ENCODE assay signal across 8 cellular contexts in genomic region chr10:97278491-97278989, GRCh38. TPM values are rescaled to one million over a fixed set of nuclear protein-coding genes. Genes with fewer than 3 reads are reported as not detected.
DNase-seq lines count a peak whose midpoint lies in the region; ATAC-seq and TF ChIP-seq lines count a peak whose summit lies in the region.

No MANE protein-coding gene starts in this region.

- H3K27ac Mint-ChIP-seq in brain: peak overlapping the region in 4 of 5 experiments; percentile 53 to 75 (median 70)

- ATAC-seq in GM21367 (IDR thresholded peaks at IDR 0.05; ENCODE audit: unreplicated experiment): no peak
- ATAC-seq in GM18907 (IDR thresholded peaks at IDR 0.05; ENCODE audit: unreplicated experiment): no peak

- H3K36me3 Mint-ChIP-seq in brain: no peaks in the 10 kb centered on the region

- DNase-seq in NCI-H526 treated with DMSO at 0.1 percent for 48 hours (lab: John Stamatoyannopoulos, UW) (peak; percentile 13), kidney epithelial cell (ENCODE audit: low read depth) (peak; percentile 16), suprapubic skin (ENCODE audit: low spot score in 2 of 2) (no peak)

- no peaks in the 10 kb centered on the region for H3K27me3 ChIP-seq in kidney epithelial cell (ENCODE audit: control insufficient read depth, insufficient read depth, low read length)
- no peaks in the 10 kb centered on the region for H3K27me3 ChIP-seq in suprapubic skin

- CTCF ChIA-PET in HEK293 (lab: Yijun Ruan, JAX): interaction anchor here (0.6 to 3.2 kb wide), 41 partner anchors 9 to 1870 kb away, joined by 3 to 40 read pairs (median 5); partner anchors contain the start of genes ARHGAP19, FRAT1 and RRP12

- POLR2A ChIA-PET in HEK293 (lab: Yijun Ruan, JAX): interaction anchor here (0.5 to 1.3 kb wide), 6 partner anchors 10 to 122 kb away, joined by 3 to 7 read pairs (median 4); partner anchors contain the start of gene FRAT1

- H3K36me3 ChIP-seq in HEK293 (ENCODE audit: control insufficient read depth in 2 of 2, insufficient read depth in 1 of 2, low read length in 2 of 2) (no peaks in the 10 kb centered on the region), kidney epithelial cell (ENCODE audit: control insufficient read depth, insufficient read depth, low read length) (no peaks in the 10 kb centered on the region), suprapubic skin (no peaks in the 10 kb centered on the region)

- TF ChIP-seq CTCF in C4-2B (conservative IDR thresholded peaks at IDR 0.05) (peak; percentile 86), HEK293 (tag by site-specific recombination; IDR thresholded peaks at IDR 0.05) (0 out of 2 replicates have a peak, but pooled peaks have one; percentile 9), brain (conservative IDR thresholded peaks at IDR 0.05) (peak; percentile 68 to 71), kidney epithelial cell (IDR thresholded peaks at IDR 0.05; ENCODE audit: insufficient read depth, low read length, poor library complexity, severe bottlenecking) (peak; percentile 44), suprapubic skin (IDR thresholded peaks at IDR 0.05) (peak; percentile 39 to 51)

- TF ChIP-seq POLR2A in suprapubic skin (IDR thresholded peaks at IDR 0.05): no peak

- H3K9me3 ChIP-seq in HEK293 (ENCODE audit: control insufficient read depth, insufficient read depth, low read depth, low read length) (no peaks in the 10 kb centered on the region), suprapubic skin (no peaks in the 10 kb centered on the region)

- H3K4me3 ChIP-seq in HEK293 (ENCODE audit: low read depth, low read length) (no peak overlapping the region), kidney epithelial cell (ENCODE audit: low read depth, low read length) (no peak overlapping the region), suprapubic skin (no peak overlapping the region)

- no peaks in the 10 kb centered on the region for H3K9me3 Mint-ChIP-seq in brain

- H3K4me1 Mint-ChIP-seq in brain: peaks cover 23% of the 10 kb centered on the region

- no peak overlapping the region for H3K27ac ChIP-seq in C4-2B
- no peak overlapping the region for H3K27ac ChIP-seq in HEK293 (ENCODE audit: extremely low read depth, low read depth, low read length)
- peak overlapping the region; percentile 42 for H3K27ac ChIP-seq in suprapubic skin

- H3K27me3 Mint-ChIP-seq in brain: no peaks in the 10 kb centered on the region

- H3K4me1 ChIP-seq in HEK293 (ENCODE audit: control insufficient read depth, insufficient read depth, low read length): peaks cover 5% of the 10 kb centered on the region; the same call in 1 of the 2 replicates
- H3K4me1 ChIP-seq in suprapubic skin: peaks cover 21% of the 10 kb centered on the region

- peak overlapping the region in 1 of 5 experiments; percentile 13 for H3K4me3 Mint-ChIP-seq in brain

- TF ChIP-seq EP300 in suprapubic skin (IDR thresholded peaks at IDR 0.05): no peak

TF ChIP-seq in HEK293, 187 proteins besides CTCF, POLR2A, EP300 and RAD21:
- TF ChIP-seq, protein P1, sequence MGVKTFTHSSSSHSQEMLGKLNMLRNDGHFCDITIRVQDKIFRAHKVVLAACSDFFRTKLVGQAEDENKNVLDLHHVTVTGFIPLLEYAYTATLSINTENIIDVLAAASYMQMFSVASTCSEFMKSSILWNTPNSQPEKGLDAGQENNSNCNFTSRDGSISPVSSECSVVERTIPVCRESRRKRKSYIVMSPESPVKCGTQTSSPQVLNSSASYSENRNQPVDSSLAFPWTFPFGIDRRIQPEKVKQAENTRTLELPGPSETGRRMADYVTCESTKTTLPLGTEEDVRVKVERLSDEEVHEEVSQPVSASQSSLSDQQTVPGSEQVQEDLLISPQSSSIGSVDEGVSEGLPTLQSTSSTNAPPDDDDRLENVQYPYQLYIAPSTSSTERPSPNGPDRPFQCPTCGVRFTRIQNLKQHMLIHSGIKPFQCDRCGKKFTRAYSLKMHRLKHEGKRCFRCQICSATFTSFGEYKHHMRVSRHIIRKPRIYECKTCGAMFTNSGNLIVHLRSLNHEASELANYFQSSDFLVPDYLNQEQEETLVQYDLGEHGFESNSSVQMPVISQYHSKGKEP (tag by site-specific recombination; IDR thresholded peaks at IDR 0.05): peak; percentile 93
- TF ChIP-seq GLI4 (tag by site-specific recombination; IDR thresholded peaks at IDR 0.05) (no peak), ZNF121 (tag by site-specific recombination; IDR thresholded peaks at IDR 0.05) (no peak), ZNF558 (tag by site-specific recombination; IDR thresholded peaks at IDR 0.05) (peak; percentile 46; the same call in 1 of the 2 replicates), ZNF660 (tag by site-specific recombination; IDR thresholded peaks at IDR 0.05) (peak; percentile 80; the same call in 1 of the 2 replicates), PRDM6 (tag by site-specific recombination; IDR thresholded peaks at IDR 0.05) (peak; percentile 92), SP7 (tag by site-specific recombination; IDR thresholded peaks at IDR 0.05) (0 out of 2 replicates have a peak, but pooled peaks have one; percentile 43), ZBTB6 (tag by site-specific recombination; IDR thresholded peaks at IDR 0.05) (no peak), ZNF654 (tag by site-specific recombination; IDR thresholded peaks at IDR 0.05; ENCODE audit: low read depth) (peak; percentile 70), ZNF610 (tag by site-specific recombination; IDR thresholded peaks at IDR 0.05; ENCODE audit: borderline replicate concordance) (no peak), PRDM1 (tag by site-specific recombination; IDR thresholded peaks at IDR 0.05) (peak; percentile 87), ZBTB17 (tag by site-specific recombination; IDR thresholded peaks at IDR 0.05) (peak; percentile 80), KLF10 (tag by site-specific recombination; IDR thresholded peaks at IDR 0.05) (0 out of 2 replicates have a peak, but pooled peaks have one; percentile 23)
- TF ChIP-seq, protein P2, sequence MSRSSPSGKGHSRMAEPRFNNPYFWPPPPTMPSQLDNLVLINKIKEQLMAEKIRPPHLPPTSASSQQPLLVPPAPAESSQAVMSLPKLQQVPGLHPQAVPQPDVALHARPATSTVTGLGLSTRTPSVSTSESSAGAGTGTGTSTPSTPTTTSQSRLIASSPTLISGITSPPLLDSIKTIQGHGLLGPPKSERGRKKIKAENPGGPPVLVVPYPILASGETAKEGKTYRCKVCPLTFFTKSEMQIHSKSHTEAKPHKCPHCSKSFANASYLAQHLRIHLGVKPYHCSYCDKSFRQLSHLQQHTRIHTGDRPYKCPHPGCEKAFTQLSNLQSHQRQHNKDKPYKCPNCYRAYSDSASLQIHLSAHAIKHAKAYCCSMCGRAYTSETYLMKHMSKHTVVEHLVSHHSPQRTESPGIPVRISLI (tag by site-specific recombination; IDR thresholded peaks at IDR 0.05): 0 out of 2 replicates have a peak, but pooled peaks have one; percentile 26
TF ChIP-seq in HEK293: peak in this region for 10.

RNA-seq across cellular contexts. Expression of gene ARHGAP19, which starts 13.9 kb away (rescaled TPM):
- polyA plus RNA-seq in brain (ENCODE audit: insufficient read depth, low read depth, low replicate concordance): 7.6 TPM
- 5.3 and 5.4 TPM in 2 replicates for total RNA-seq in kidney epithelial cell
- 10 to 100 TPM in 3 of 4 donors, 1 to 10 TPM in 1; 8.0 to 12.8 (median 11.2) TPM for total RNA-seq in suprapubic skin

RNA-seq across cellular contexts. Expression of gene FRAT1, which starts 40.5 kb away (rescaled TPM):
- polyA plus RNA-seq in brain (ENCODE audit: insufficient read depth, low read depth, low replicate concordance): 5.0 TPM
- 2.4 and 2.6 TPM in 2 replicates for total RNA-seq in kidney epithelial cell
- 1 to 10 TPM; 5.2 to 8.4 (median 7.2) TPM for total RNA-seq in suprapubic skin

RNA-seq across cellular contexts. Expression of gene FRAT2, which starts 56.0 kb away (rescaled TPM):
- polyA plus RNA-seq in brain (ENCODE audit: insufficient read depth, low read depth, low replicate concordance): 12.3 TPM
- total RNA-seq in kidney epithelial cell: 10.7 and 13.6 TPM in 2 replicates
- total RNA-seq in suprapubic skin: 10 to 100 TPM; 30.9 to 58.0 (median 38.4) TPM

Comparison
In these comparisons a context has a peak if more than half of its experiments do, and no peak if none do; other contexts are left out.
1. CTCF ChIP-seq: peak in every context shown above with its lines; median percentile 86 in C4-2B; 70 in brain; 45 in suprapubic skin; 44 in kidney epithelial cell; 9 in HEK293.
2. DNase-seq: peak in NCI-H526 treated with DMSO at 0.1 percent for 48 hours (single experiment) and kidney epithelial cell (single experiment); none in suprapubic skin (0 of 2).